ENCODE assay signal across 8 cellular contexts in genomic region chr20:44733341-44734069, GRCh38. TPM values are rescaled to one million over a fixed set of nuclear protein-coding genes. Genes with fewer than 3 reads are reported as not detected.
DNase-seq lines count a peak whose midpoint lies in the region; ATAC-seq and TF ChIP-seq lines count a peak whose summit lies in the region.

No MANE protein-coding gene starts in this region.

- H3K79me1 ChIP-seq in neuronal stem cell (ENCODE audit: low read depth, low read length): no peaks in the 10 kb centered on the region

- no peak overlapping the region for H3K18ac ChIP-seq in neuronal stem cell (ENCODE audit: low read length)

- H2BK5ac ChIP-seq in neuronal stem cell (ENCODE audit: low read length): no peak overlapping the region

- no peaks in the 10 kb centered on the region for H4K20me1 ChIP-seq in OCI-LY3 (ENCODE audit: insufficient read depth, low read length)

- H3K4me3 ChIP-seq in HAP-1: no peak overlapping the region
- H3K4me3 ChIP-seq in OCI-LY3 (ENCODE audit: low read length): no peak overlapping the region
- H3K4me3 ChIP-seq in fibroblast of pulmonary artery (replicated peaks; ENCODE audit: low read depth, low read length): no peak overlapping the region
- no peak overlapping the region for H3K4me3 ChIP-seq in neuronal stem cell (ENCODE audit: low read length in 2 of 2)
- no peak overlapping the region for H3K4me3 ChIP-seq in tibial artery

- no peaks in the 10 kb centered on the region for H3K9me3 ChIP-seq in HAP-1
- no peaks in the 10 kb centered on the region for H3K9me3 ChIP-seq in OCI-LY3 (ENCODE audit: insufficient read depth, low read length)
- no peaks in the 10 kb centered on the region for H3K9me3 ChIP-seq in neuronal stem cell (replicated peaks in 1 of 2; ENCODE audit: control insufficient read depth in 2 of 2, insufficient read depth in 1 of 2, low read depth in 1 of 2, low read length in 2 of 2)
- no peaks in the 10 kb centered on the region for H3K9me3 ChIP-seq in tibial artery

- H4K91ac ChIP-seq in neuronal stem cell (ENCODE audit: low read depth, low read length, poor library complexity): no peak overlapping the region

- intact Hi-C loops in tibial artery (cut with DNase I; ENCODE audit: low total_unique reads): loop anchor here (1.0 to 10.0 kb wide), 2 partner anchors 48 to 129 kb away; no protein-coding TSS in a partner anchor

- H3K27me3 ChIP-seq in HAP-1 (ENCODE audit: low read depth) (no peaks in the 10 kb centered on the region), OCI-LY3 (ENCODE audit: low read depth, low read length) (no peaks in the 10 kb centered on the region), neuronal stem cell (ENCODE audit: control insufficient read depth in 3 of 3, insufficient read depth in 3 of 3, low read depth in 1 of 3, low read length in 3 of 3) (no peaks in the 10 kb centered on the region), tibial artery (no peaks in the 10 kb centered on the region)

- H3K4me2 ChIP-seq in OCI-LY3 (ENCODE audit: low read length) (no peak overlapping the region; the same call in 1 of the 2 replicates), neuronal stem cell (ENCODE audit: insufficient read depth, low read length, poor library complexity, severe bottlenecking) (no peak overlapping the region)

- TF ChIP-seq CTCF in OCI-LY3 (IDR thresholded peaks at IDR 0.05; ENCODE audit: low read depth, low read length) (peak; percentile 95), fibroblast of pulmonary artery (IDR thresholded peaks at IDR 0.05; ENCODE audit: low read length, missing control alignments) (peak; percentile 98), tibial artery (IDR thresholded peaks at IDR 0.05) (peak; percentile 96 to 97)

- no peak overlapping the region for H2BK12ac ChIP-seq in neuronal stem cell (ENCODE audit: low read length)

- H2BK120ac ChIP-seq in neuronal stem cell (ENCODE audit: low read depth, low read length): no peak overlapping the region

- H3K14ac ChIP-seq in neuronal stem cell (ENCODE audit: low read length): no peak overlapping the region

- H3K36me3 ChIP-seq in HAP-1 (replicated peaks) (no peaks in the 10 kb centered on the region), OCI-LY3 (replicated peaks; ENCODE audit: low read depth, low read length) (no peaks in the 10 kb centered on the region), neuronal stem cell (replicated peaks in 1 of 2; ENCODE audit: control insufficient read depth in 2 of 2, insufficient read depth in 2 of 2, low read length in 2 of 2) (no peaks in the 10 kb centered on the region), tibial artery (no peaks in the 10 kb centered on the region)

- ATAC-seq in GM21723 (IDR thresholded peaks at IDR 0.05; ENCODE audit: unreplicated experiment): no peak

- DNase-seq in CD1c-positive myeloid dendritic cell (ENCODE audit: extremely low spot score) (peak; percentile 60), HAP-1 (ENCODE audit: low spot score in 2 of 2) (peak; percentile 38 to 77), fibroblast of pulmonary artery (ENCODE audit: low read depth) (peak; percentile 81), neuronal stem cell (ENCODE audit: low spot score) (peak; percentile 47), tibial artery (peak; percentile 81 to 90)
- peak; percentile 15 to 24 for DNase-seq in activated T-helper 1 cell treated with anti-CD3 and anti-CD28 coated beads, Interleukin-2, amount 50 U/mL, for 16 hours (ENCODE audit: low read depth in 1 of 2, low spot score in 1 of 2)

- H3K4ac ChIP-seq in neuronal stem cell (ENCODE audit: low read length): no peak overlapping the region

- no CpG with 5 or more reads among the region's 7 CpGs for WGBS in neuronal stem cell (ENCODE audit: extremely low coverage in 2 of 2, insufficient read length in 2 of 2, insufficient replicate concordance in 1 of 2), 2 donors

- no peak overlapping the region for H2BK15ac ChIP-seq in neuronal stem cell (ENCODE audit: low read length)

- no peak overlapping the region for H3K23ac ChIP-seq in neuronal stem cell (ENCODE audit: low read depth, low read length, poor library complexity)

- H3K4me1 ChIP-seq in HAP-1 (peaks cover 6% of the 10 kb centered on the region), OCI-LY3 (ENCODE audit: low read length) (peaks cover 1% of the 10 kb centered on the region; the same call in 1 of the 2 replicates), neuronal stem cell (ENCODE audit: control insufficient read depth in 2 of 2, insufficient read depth in 1 of 2, low read depth in 1 of 2, low read length in 2 of 2) (peaks cover 2 to 5% of the 10 kb centered on the region in 2 donors), tibial artery (peaks cover 0 to 91% (median 50%) of the 10 kb centered on the region in 4 donors)

- no peaks in the 10 kb centered on the region for H3K79me2 ChIP-seq in OCI-LY3 (ENCODE audit: low read length)

- no peak overlapping the region for H3K27ac ChIP-seq in OCI-LY3 (ENCODE audit: low read length)
- H3K27ac ChIP-seq in neuronal stem cell (replicated peaks; ENCODE audit: low read length): no peak overlapping the region
- H3K27ac ChIP-seq in tibial artery: peak overlapping the region; percentile 87 to 92

- H2AK5ac ChIP-seq in neuronal stem cell (ENCODE audit: low read depth, low read length): no peak overlapping the region

- no peak overlapping the region for H4K8ac ChIP-seq in neuronal stem cell (ENCODE audit: low read depth, low read length)

- in situ Hi-C loops in HAP-1 (cut with MboI; ENCODE audit: low sequenced_read_pairs): loop anchor here (5.0 kb wide), 1 partner anchor 46 kb away; no protein-coding TSS in a partner anchor

- H2AFZ ChIP-seq in OCI-LY3 (ENCODE audit: low read depth, low read length) (no peak overlapping the region), neuronal stem cell (ENCODE audit: low read length) (no peak overlapping the region)

- H3K9ac ChIP-seq in OCI-LY3 (ENCODE audit: low read length) (no peak overlapping the region), neuronal stem cell (ENCODE audit: low read depth, low read length, poor library complexity) (no peak overlapping the region)

RNA-seq across cellular contexts. Expression of gene KCNK15, which starts 12.2 kb away (rescaled TPM):
- polyA plus RNA-seq in neuronal stem cell (2013, experiment 1 of 2): 0.08 TPM
- 0.04 TPM for polyA plus RNA-seq in neuronal stem cell (2013, experiment 2 of 2)

RNA-seq across cellular contexts. Expression of gene CCN5, which starts 18.3 kb away (rescaled TPM):
- not detected for polyA plus RNA-seq in neuronal stem cell (2013, experiment 1 of 2)
- polyA plus RNA-seq in neuronal stem cell (2013, experiment 2 of 2): not detected

Comparison
In these comparisons a context has a peak if more than half of its experiments do, and no peak if none do; other contexts are left out.
1. DNase-seq: peak in every context shown above with its lines; median percentile 86 in tibial artery; 81 in fibroblast of pulmonary artery; 60 in CD1c-positive myeloid dendritic cell; 58 in HAP-1; 47 in neuronal stem cell; 20 in activated T-helper 1 cell treated with anti-CD3 and anti-CD28 coated beads, Interleukin-2, amount 50 U/mL, for 16 hours.
2. H3K27ac ChIP-seq: peak in tibial artery (2 of 2); none in OCI-LY3 (single experiment) and neuronal stem cell (single experiment).
3. Peak in every context shown above with its lines, with median percentiles within 50 percentile points of each other: CTCF ChIP-seq.